ENCODE assay signal across 18 cellular contexts in the genomic region with DNA sequence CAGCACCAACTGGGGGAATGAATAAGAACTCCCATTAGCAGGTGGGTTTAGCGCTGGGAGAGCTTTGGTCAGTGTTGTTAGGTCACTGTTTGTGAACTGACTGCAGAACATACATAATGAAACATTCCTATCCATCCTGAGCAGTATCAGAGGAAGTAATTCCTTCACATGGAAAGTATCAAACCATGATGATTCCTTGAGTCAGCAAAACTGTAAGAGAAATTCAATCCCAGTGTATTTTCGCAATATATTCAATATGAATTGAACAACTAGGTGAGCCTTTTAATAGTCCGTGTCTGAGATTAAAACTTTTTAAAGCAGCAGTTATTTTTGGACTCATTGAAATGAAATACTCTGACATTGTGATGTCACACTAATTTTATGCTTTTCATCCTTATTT. TPM values are rescaled to one million over a fixed set of nuclear protein-coding genes. Genes with fewer than 3 reads are reported as not detected.
DNase-seq lines count a peak whose midpoint lies in the region; ATAC-seq and TF ChIP-seq lines count a peak whose summit lies in the region.
"Had no signal": no experiment of that assay in that cellular context is flagged by ENCODE, and none has a peak within 500 bp of the region (broad histone marks: within the 10 kb centered on the region; RNA-seq: fewer than 3 reads in every experiment).

No MANE protein-coding gene starts in this region.

- H3K36me3 ChIP-seq in CD8-positive, alpha-beta T cell (ENCODE audit: insufficient read depth, low read length) = peaks cover 45% of the 10 kb centered on the region

- peak overlapping the region; percentile 77 for H3K27ac Mint-ChIP-seq in activated naive CD4-positive, alpha-beta T cell treated with anti-CD3 and anti-CD28 coated beads, Interleukin-2, amount 50 U/mL, for 24 hours
- H3K27ac Mint-ChIP-seq in CD8-positive, alpha-beta T cell = peak overlapping the region; percentile 70
- H3K27ac Mint-ChIP-seq in WTC11 (0 out of 2 replicates have a peak overlapping the region, but pooled peaks have one; percentile 23), T-cell (no peak overlapping the region)
- H3K27ac Mint-ChIP-seq in naive thymus-derived CD8-positive, alpha-beta T cell = peak overlapping the region in 7 of 10 donors; percentile 13 to 58 (median 47)

- no peaks in the 10 kb centered on the region for H3K9me3 ChIP-seq in CD8-positive, alpha-beta T cell (ENCODE audit: low read length)

- intact Hi-C loops in CD8-positive, alpha-beta T cell (cut with DNase I, micrococcal nuclease) = no loop called here

- no peak for ATAC-seq in CD8-positive, alpha-beta T cell
- no peak for ATAC-seq in WTC11
- ATAC-seq in naive thymus-derived CD8-positive, alpha-beta T cell = no peak
- ATAC-seq in T-cell (replicated peaks in 1 of 4) = no peak

- no peaks in the 10 kb centered on the region for H3K9me3 Mint-ChIP-seq in activated naive CD4-positive, alpha-beta T cell treated with anti-CD3 and anti-CD28 coated beads, Interleukin-2, amount 50 U/mL, for 24 hours
- H3K9me3 Mint-ChIP-seq in CD8-positive, alpha-beta T cell = no peaks in the 10 kb centered on the region
- no peaks in the 10 kb centered on the region for H3K9me3 Mint-ChIP-seq in WTC11
- no peaks in the 10 kb centered on the region for H3K9me3 Mint-ChIP-seq in naive thymus-derived CD8-positive, alpha-beta T cell
- no peaks in the 10 kb centered on the region for H3K9me3 Mint-ChIP-seq in T-cell

- H3K27me3 ChIP-seq in CD8-positive, alpha-beta T cell (ENCODE audit: insufficient read depth, low read length) = no peaks in the 10 kb centered on the region

- in situ Hi-C loops in ACHN (cut with HindIII; ENCODE audit: low pct_ligation_motif_present, low pct_unique_long_range_greater_than_20kb, low sequenced_read_pairs) = no loop called here

- TF ChIP-seq CTCF in CD8-positive, alpha-beta T cell (IDR thresholded peaks at IDR 0.05) = no peak
- no peak for TF ChIP-seq CTCF in WTC11 (IDR thresholded peaks at IDR 0.05)

- no peaks in the 10 kb centered on the region for H3K4me1 ChIP-seq in CD8-positive, alpha-beta T cell (ENCODE audit: insufficient read depth, low read length)

- DNase-seq in activated naive CD4-positive, alpha-beta T cell (lab: John Stamatoyannopoulos, UW) = no peak
- DNase-seq in CD8-positive, alpha-beta T cell = no peak
- DNase-seq in WTC11 (ENCODE audit: low spot score) = no peak
- DNase-seq in naive thymus-derived CD8-positive, alpha-beta T cell = no peak
- DNase-seq in T-cell = no peak
- DNase-seq in ACHN = no peak
- DNase-seq: Calu3, DMS53, EL, NCI-H1417, NCI-H187 treated with DMSO at 0.1 percent for 48 hours, NCI-H2227 treated with DMSO at 0.1 percent for 48 hours, NCI-H510A treated with DMSO at 0.1 percent for 48 hours, NCI-H774, Right ventricle myocardium superior had no signal

- no peak overlapping the region for H3K4me3 ChIP-seq in CD8-positive, alpha-beta T cell (ENCODE audit: low read depth, low read length)

- H3K4me1 Mint-ChIP-seq in activated naive CD4-positive, alpha-beta T cell treated with anti-CD3 and anti-CD28 coated beads, Interleukin-2, amount 50 U/mL, for 24 hours = peaks cover 5% of the 10 kb centered on the region
- H3K4me1 Mint-ChIP-seq in CD8-positive, alpha-beta T cell (ENCODE audit: low read depth) = peaks cover 4% of the 10 kb centered on the region
- no peaks in the 10 kb centered on the region for H3K4me1 Mint-ChIP-seq in WTC11
- H3K4me1 Mint-ChIP-seq in naive thymus-derived CD8-positive, alpha-beta T cell = no peaks in the 10 kb centered on the region
- H3K4me1 Mint-ChIP-seq in T-cell = peaks cover 4 to 7% (median 5%) of the 10 kb centered on the region in 3 donors

- POLR2A ChIA-PET in CD8-positive, alpha-beta T cell (lab: Charles Lee) = no interaction called here
- POLR2A ChIA-PET in WTC11 (lab: Charles Lee) = no interaction called here
- POLR2A ChIA-PET in naive thymus-derived CD8-positive, alpha-beta T cell (lab: Charles Lee) = no interaction called here
- POLR2A ChIA-PET in T-cell (lab: Charles Lee) = interaction anchor here in 1 of 2 donors (0.9 kb wide), 1 partner anchor 23 kb away, joined by 3 read pairs; no protein-coding TSS in a partner anchor

- H3K36me3 Mint-ChIP-seq in activated naive CD4-positive, alpha-beta T cell treated with anti-CD3 and anti-CD28 coated beads, Interleukin-2, amount 50 U/mL, for 24 hours = peaks cover 17% of the 10 kb centered on the region
- H3K36me3 Mint-ChIP-seq in CD8-positive, alpha-beta T cell = peaks cover 70% of the 10 kb centered on the region
- peaks cover 65% of the 10 kb centered on the region for H3K36me3 Mint-ChIP-seq in WTC11
- peaks cover 0 to 79% (median 22%) of the 10 kb centered on the region in 3 donors for H3K36me3 Mint-ChIP-seq in naive thymus-derived CD8-positive, alpha-beta T cell
- peaks cover 38% of the 10 kb centered on the region for H3K36me3 Mint-ChIP-seq in T-cell

- CTCF ChIA-PET in CD8-positive, alpha-beta T cell (lab: Charles Lee) = interaction anchor here (0.7 to 0.8 kb wide), 2 partner anchors 12 to 268 kb away, joined by 3 to 4 read pairs; no protein-coding TSS in a partner anchor
- CTCF ChIA-PET in WTC11 (lab: Charles Lee) (no interaction called here), T-cell (lab: Charles Lee) (no interaction called here)

- H3K27ac ChIP-seq in CD8-positive, alpha-beta T cell (ENCODE audit: low read depth, low read length) = no peak overlapping the region

- H3K4me3 Mint-ChIP-seq in activated naive CD4-positive, alpha-beta T cell treated with anti-CD3 and anti-CD28 coated beads, Interleukin-2, amount 50 U/mL, for 24 hours = no peak overlapping the region
- no peak overlapping the region for H3K4me3 Mint-ChIP-seq in CD8-positive, alpha-beta T cell
- H3K4me3 Mint-ChIP-seq in WTC11 (no peak overlapping the region), T-cell (no peak overlapping the region)
- no peak overlapping the region for H3K4me3 Mint-ChIP-seq in naive thymus-derived CD8-positive, alpha-beta T cell

- no peaks in the 10 kb centered on the region for H3K27me3 Mint-ChIP-seq in activated naive CD4-positive, alpha-beta T cell treated with anti-CD3 and anti-CD28 coated beads, Interleukin-2, amount 50 U/mL, for 24 hours
- H3K27me3 Mint-ChIP-seq in CD8-positive, alpha-beta T cell (ENCODE audit: low read depth) = no peaks in the 10 kb centered on the region
- H3K27me3 Mint-ChIP-seq in WTC11 (ENCODE audit: low read depth) = no peaks in the 10 kb centered on the region
- no peaks in the 10 kb centered on the region for H3K27me3 Mint-ChIP-seq in naive thymus-derived CD8-positive, alpha-beta T cell
- no peaks in the 10 kb centered on the region for H3K27me3 Mint-ChIP-seq in T-cell

TF ChIP-seq in WTC11, 78 proteins besides CTCF, POLR2A, EP300 and RAD21:
- TF ChIP-seq ZNF423 (CRISPR knock-in tag; IDR thresholded peaks at IDR 0.05) (no peak), RORB (CRISPR knock-in tag; IDR thresholded peaks at IDR 0.05) (no peak), ESRRA (CRISPR knock-in tag; IDR thresholded peaks at IDR 0.05; ENCODE audit: borderline replicate concordance) (no peak), MLX (CRISPR knock-in tag; IDR thresholded peaks at IDR 0.05) (no peak)
- TF ChIP-seq, protein P1, sequence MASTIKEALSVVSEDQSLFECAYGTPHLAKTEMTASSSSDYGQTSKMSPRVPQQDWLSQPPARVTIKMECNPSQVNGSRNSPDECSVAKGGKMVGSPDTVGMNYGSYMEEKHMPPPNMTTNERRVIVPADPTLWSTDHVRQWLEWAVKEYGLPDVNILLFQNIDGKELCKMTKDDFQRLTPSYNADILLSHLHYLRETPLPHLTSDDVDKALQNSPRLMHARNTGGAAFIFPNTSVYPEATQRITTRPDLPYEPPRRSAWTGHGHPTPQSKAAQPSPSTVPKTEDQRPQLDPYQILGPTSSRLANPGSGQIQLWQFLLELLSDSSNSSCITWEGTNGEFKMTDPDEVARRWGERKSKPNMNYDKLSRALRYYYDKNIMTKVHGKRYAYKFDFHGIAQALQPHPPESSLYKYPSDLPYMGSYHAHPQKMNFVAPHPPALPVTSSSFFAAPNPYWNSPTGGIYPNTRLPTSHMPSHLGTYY (CRISPR knock-in tag; IDR thresholded peaks at IDR 0.05) = no peak
- TF ChIP-seq, protein P2, sequence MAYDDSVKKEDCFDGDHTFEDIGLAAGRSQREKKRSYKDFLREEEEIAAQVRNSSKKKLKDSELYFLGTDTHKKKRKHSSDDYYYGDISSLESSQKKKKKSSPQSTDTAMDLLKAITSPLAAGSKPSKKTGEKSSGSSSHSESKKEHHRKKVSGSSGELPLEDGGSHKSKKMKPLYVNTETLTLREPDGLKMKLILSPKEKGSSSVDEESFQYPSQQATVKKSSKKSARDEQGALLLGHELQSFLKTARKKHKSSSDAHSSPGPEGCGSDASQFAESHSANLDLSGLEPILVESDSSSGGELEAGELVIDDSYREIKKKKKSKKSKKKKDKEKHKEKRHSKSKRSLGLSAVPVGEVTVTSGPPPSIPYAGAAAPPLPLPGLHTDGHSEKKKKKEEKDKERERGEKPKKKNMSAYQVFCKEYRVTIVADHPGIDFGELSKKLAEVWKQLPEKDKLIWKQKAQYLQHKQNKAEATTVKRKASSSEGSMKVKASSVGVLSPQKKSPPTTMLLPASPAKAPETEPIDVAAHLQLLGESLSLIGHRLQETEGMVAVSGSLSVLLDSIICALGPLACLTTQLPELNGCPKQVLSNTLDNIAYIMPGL (CRISPR knock-in tag; IDR thresholded peaks at IDR 0.05) = no peak
TF ChIP-seq in WTC11: peak in this region for 0.

RNA-seq across cellular contexts. Expression of gene TTC36, which starts 42.9 kb away (rescaled TPM):
- under 1 TPM in 1 of 2 experiments, not detected in 1; 0.65 TPM for total RNA-seq in CD8-positive, alpha-beta T cell
- total RNA-seq in WTC11 (2021) = 0.70 to 0.78 TPM (median 0.71 TPM) in 3 replicates
- 1 to 10 TPM in 1 of 2 experiments, under 1 TPM in 1; 0.69 to 2.0 TPM for total RNA-seq in naive thymus-derived CD8-positive, alpha-beta T cell
- polyA plus RNA-seq in naive thymus-derived CD8-positive, alpha-beta T cell = under 1 TPM; 0.19 to 0.41 (median 0.39) TPM
- 1 to 10 TPM in 4 of 5 donors, under 1 TPM in 1; 0.53 to 1.7 (median 1.2) TPM for total RNA-seq in T-cell
- total RNA-seq: H1 had no signal
- polyA plus RNA-seq: AG04450, H1 had no signal

RNA-seq across cellular contexts. Expression of gene TMEM25, which starts 46.6 kb away (rescaled TPM):
- total RNA-seq in CD8-positive, alpha-beta T cell = 10 to 100 TPM; 11.3 to 14.0 TPM
- 19.1 to 21.6 TPM (median 19.7 TPM) in 3 replicates for total RNA-seq in WTC11 (2021)
- total RNA-seq in naive thymus-derived CD8-positive, alpha-beta T cell = 10 to 100 TPM; 30.4 to 31.0 TPM
- 10 to 100 TPM; 14.6 to 26.4 (median 15.0) TPM for polyA plus RNA-seq in naive thymus-derived CD8-positive, alpha-beta T cell
- total RNA-seq in T-cell = 10 to 100 TPM; 19.9 to 31.7 (median 25.3) TPM

RNA-seq across cellular contexts. Expression of gene KMT2A, which starts 48.1 kb away (rescaled TPM):
- 100 to 1,000 TPM; 127 to 136 TPM for total RNA-seq in CD8-positive, alpha-beta T cell
- total RNA-seq in WTC11 (2021) (54.0 to 59.1 TPM (median 54.8 TPM) in 3 replicates), T-cell (100 to 1,000 TPM; 130 to 183 (median 153) TPM)
- total RNA-seq in naive thymus-derived CD8-positive, alpha-beta T cell = 100 to 1,000 TPM; 149 to 161 TPM
- polyA plus RNA-seq in naive thymus-derived CD8-positive, alpha-beta T cell = 10 to 100 TPM; 16.9 to 30.5 (median 19.5) TPM

Comparison
In these comparisons a context has a peak if more than half of its experiments do, and no peak if none do; other contexts are left out.
1. H3K27ac Mint-ChIP-seq: peak in activated naive CD4-positive, alpha-beta T cell treated with anti-CD3 and anti-CD28 coated beads, Interleukin-2, amount 50 U/mL, for 24 hours (single experiment), CD8-positive, alpha-beta T cell (single experiment), WTC11 (single experiment) and naive thymus-derived CD8-positive, alpha-beta T cell (7 of 10); none in T-cell (0 of 2).